ENCODE assay signal across 11 cellular contexts in the genomic region with DNA sequence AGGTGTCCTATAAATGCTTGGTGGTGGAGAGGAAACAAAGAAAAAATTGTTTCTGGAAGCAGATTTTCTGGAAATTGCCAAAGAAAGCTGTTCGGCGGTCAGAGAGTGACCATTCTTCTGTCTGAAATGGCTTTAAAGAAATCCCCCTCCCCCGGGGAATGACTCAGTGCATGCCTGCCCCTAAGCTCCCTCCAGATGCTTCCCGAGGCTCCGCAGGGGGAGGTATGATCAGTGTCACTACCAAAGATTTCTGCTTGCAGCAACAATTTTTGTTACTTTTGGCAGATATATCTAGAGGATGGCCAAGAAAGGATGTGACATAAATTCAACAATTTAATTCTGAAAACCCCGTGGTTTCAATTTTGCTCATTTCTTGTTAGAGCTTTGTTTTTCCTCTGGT.
DNase-seq lines count a peak whose midpoint lies in the region; TF ChIP-seq lines count a peak whose summit lies in the region.
"Had no signal": no experiment of that assay in that cellular context is flagged by ENCODE, and none has a peak within 500 bp of the region (broad histone marks: within the 10 kb centered on the region; RNA-seq: fewer than 3 reads in every experiment).

No MANE protein-coding gene starts in this region.

- intact Hi-C loops in A673 (cut with micrococcal nuclease; ENCODE audit: unreplicated experiment), result no loop called here

- H3K27ac ChIP-seq in A673 (ENCODE audit: low read depth, low read length, poor library complexity, severe bottlenecking), result no peak overlapping the region
- H3K27ac ChIP-seq: A549 had no signal

- peaks cover 28% of the 10 kb centered on the region for H3K4me1 Mint-ChIP-seq in nephron
- H3K4me1 Mint-ChIP-seq in activated CD4-positive, alpha-beta T cell treated with anti-CD3 and anti-CD28 coated beads, Interleukin-2, amount 10 ng/mL, durations not matched to agents 7 days and 5 days, result no peaks in the 10 kb centered on the region
- H3K4me1 Mint-ChIP-seq: memory B cell had no signal

- POLR2A ChIA-PET in A673 (lab: Charles Lee; ENCODE audit: low non-redundant PET), result no interaction called here
- POLR2A ChIA-PET in activated CD4-positive, alpha-beta T cell treated with anti-CD3 and anti-CD28 coated beads, Interleukin-2, amount 10 ng/mL, durations not matched to agents 7 days and 5 days (lab: Charles Lee), result no interaction called here

- H3K4me3 ChIP-seq in A673 (ENCODE audit: low read depth, low read length, poor library complexity, severe bottlenecking), result no peak overlapping the region
- peak overlapping the region in 1 of 2 donors; percentile 16 for H3K4me3 ChIP-seq in foreskin fibroblast (ENCODE audit: low read depth in 1 of 2, low read length in 2 of 2)
- H3K4me3 ChIP-seq: A549 had no signal

- peak overlapping the region in 1 of 3 experiments; percentile 50 for H3K4me3 Mint-ChIP-seq in nephron
- no peak overlapping the region for H3K4me3 Mint-ChIP-seq in activated CD4-positive, alpha-beta T cell treated with anti-CD3 and anti-CD28 coated beads, Interleukin-2, amount 10 ng/mL, durations not matched to agents 7 days and 5 days
- H3K4me3 Mint-ChIP-seq: memory B cell had no signal

- no peaks in the 10 kb centered on the region for H3K36me3 ChIP-seq in A673 (ENCODE audit: insufficient read depth, low read length, poor library complexity, severe bottlenecking)

- no peaks in the 10 kb centered on the region for H3K36me3 Mint-ChIP-seq in nephron (ENCODE audit: low read depth)
- H3K36me3 Mint-ChIP-seq in activated CD4-positive, alpha-beta T cell treated with anti-CD3 and anti-CD28 coated beads, Interleukin-2, amount 10 ng/mL, durations not matched to agents 7 days and 5 days (ENCODE audit: low read depth), result no peaks in the 10 kb centered on the region
- H3K36me3 Mint-ChIP-seq: memory B cell had no signal

- no peaks in the 10 kb centered on the region for H3K27me3 Mint-ChIP-seq in nephron (ENCODE audit: low read depth)
- H3K27me3 Mint-ChIP-seq in activated CD4-positive, alpha-beta T cell treated with anti-CD3 and anti-CD28 coated beads, Interleukin-2, amount 10 ng/mL, durations not matched to agents 7 days and 5 days, result peaks cover 8% of the 10 kb centered on the region
- H3K27me3 Mint-ChIP-seq: memory B cell had no signal

- peak; percentile 45 for DNase-seq in A673 (ENCODE audit: low spot score)
- DNase-seq in T1000 (lab: John Stamatoyannopoulos, UW), result peak; percentile 46
- peak; percentile 88 to 95 for DNase-seq in foreskin fibroblast
- no peak for DNase-seq in activated CD4-positive, alpha-beta T cell treated with anti-CD3 and anti-CD28 coated beads, Interleukin-2, amount 10 ng/mL, durations not matched to agents 7 days and 5 days
- DNase-seq in effector CD4-positive, alpha-beta T cell, result no peak
- DNase-seq in stimulated activated CD4-positive, alpha-beta T cell treated with anti-CD3 and anti-CD28 coated beads, Interleukin-2, amount 100 ng/mL, for 24 hours, result no peak
- DNase-seq in SKM-1 treated with dmso at 0.1 percent for 144 hours (lab: John Stamatoyannopoulos, UW; ENCODE audit: unreplicated experiment), result no peak
- DNase-seq: NCI-H1694 had no signal

- H3K9me3 ChIP-seq in A673 (ENCODE audit: low read depth, low read length, poor library complexity, severe bottlenecking), result no peaks in the 10 kb centered on the region
- H3K9me3 ChIP-seq: A549 had no signal

- H3K4me1 ChIP-seq in A673 (ENCODE audit: insufficient read depth, low read length, poor library complexity, severe bottlenecking), result peaks cover 10% of the 10 kb centered on the region
- H3K4me1 ChIP-seq: A549 had no signal

- H3K27me3 ChIP-seq in A673 (replicated peaks; ENCODE audit: insufficient read depth, low read depth, low read length, poor library complexity), result no peaks in the 10 kb centered on the region

- TF ChIP-seq CTCF in A673 (conservative IDR thresholded peaks at IDR 0.05; ENCODE audit: low read depth, low read length) (no peak), foreskin fibroblast (IDR thresholded peaks at IDR 0.05; ENCODE audit: low read depth, low read length) (no peak), nephron (IDR thresholded peaks at IDR 0.05; ENCODE audit: unreplicated experiment in 3 of 3) (no peak)

- CTCF ChIA-PET in A673 (lab: Charles Lee), result no interaction called here
- CTCF ChIA-PET in activated CD4-positive, alpha-beta T cell treated with anti-CD3 and anti-CD28 coated beads, Interleukin-2, amount 10 ng/mL, durations not matched to agents 7 days and 5 days (lab: Charles Lee), result interaction anchor here (0.6 kb wide), 1 partner anchor 53 kb away, joined by 4 read pairs; no protein-coding TSS in a partner anchor

- peak overlapping the region; percentile 89 to 98 (median 96) for H3K27ac Mint-ChIP-seq in nephron
- H3K27ac Mint-ChIP-seq in activated CD4-positive, alpha-beta T cell treated with anti-CD3 and anti-CD28 coated beads, Interleukin-2, amount 10 ng/mL, durations not matched to agents 7 days and 5 days, result no peak overlapping the region
- H3K27ac Mint-ChIP-seq: memory B cell had no signal

- peaks cover 22% of the 10 kb centered on the region for H3K9me3 Mint-ChIP-seq in nephron
- H3K9me3 Mint-ChIP-seq in activated CD4-positive, alpha-beta T cell treated with anti-CD3 and anti-CD28 coated beads, Interleukin-2, amount 10 ng/mL, durations not matched to agents 7 days and 5 days, result no peaks in the 10 kb centered on the region
- H3K9me3 Mint-ChIP-seq: memory B cell had no signal

- no TSS peak for BruUV-seq in A673 (replicated peaks; lab: Mats Ljungman, UMichigan)

Comparison
In these comparisons a context has a peak if more than half of its experiments do, and no peak if none do; other contexts are left out.
1. DNase-seq: peak in A673 (single experiment), T1000 (single experiment) and foreskin fibroblast (2 of 2); none in activated CD4-positive, alpha-beta T cell treated with anti-CD3 and anti-CD28 coated beads, Interleukin-2, amount 10 ng/mL, durations not matched to agents 7 days and 5 days (single experiment), effector CD4-positive, alpha-beta T cell (single experiment), stimulated activated CD4-positive, alpha-beta T cell treated with anti-CD3 and anti-CD28 coated beads, Interleukin-2, amount 100 ng/mL, for 24 hours (0 of 2) and SKM-1 treated with dmso at 0.1 percent for 144 hours (single experiment).